Comparison of ENCODE assay signal across 35 cellular contexts in the genomic region with DNA sequence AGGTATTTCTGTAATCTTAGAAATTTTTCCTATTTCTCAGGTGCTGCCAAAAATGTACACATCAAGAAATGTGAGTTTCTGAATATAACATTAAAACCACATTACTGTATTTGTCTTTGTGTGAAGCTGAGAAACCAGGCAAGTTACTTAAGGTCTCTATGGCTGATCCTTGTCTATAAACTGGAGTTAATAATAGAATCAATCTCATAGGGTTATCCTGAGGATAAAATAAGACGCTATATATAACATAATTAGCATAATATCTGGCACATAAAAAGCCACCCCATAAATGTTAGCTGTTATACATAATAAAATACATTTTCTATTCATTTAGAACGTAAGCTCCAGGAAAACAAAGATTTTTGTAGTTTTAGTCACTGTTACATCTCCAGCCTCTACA.
"Had no signal": no experiment of that assay in that cellular context is flagged by ENCODE, and none has a peak within 500 bp of the region (broad histone marks: within the 10 kb centered on the region; RNA-seq: fewer than 3 reads in every experiment).

No MANE protein-coding gene starts in this region.

- H3K27me3 ChIP-seq: MG63 had no signal

- H3K9me3 ChIP-seq: MG63 had no signal

- H3K27ac ChIP-seq: KMS-11 had no signal

- H3K4me3 ChIP-seq: MG63 had no signal

- H3K9ac ChIP-seq: KMS-11 had no signal

- DNase-seq: Karpas-422, Kasumi-1, KG1, MG63, MM.1S, MV-4-11, NCI-H1048, NCI-H1092, NCI-H1092 treated with DMSO at 0.1 percent for 48 hours, NCI-H1105, NCI-H1105 treated with DMSO at 0.1 percent for 48 hours, NCI-H1417, NCI-H1417 treated with DMSO at 0.1 percent for 48 hours, NCI-H1436, NCI-H1436 treated with DMSO at 0.1 percent for 48 hours, NCI-H146, NCI-H1694, NCI-H1694 treated with DMSO at 0.1 percent for 48 hours, NCI-H187, NCI-H187 treated with DMSO at 0.1 percent for 48 hours, NCI-H1930, NCI-H2029, NCI-H2029 treated with DMSO at 0.1 percent for 48 hours, NCI-H2081, NCI-H2081 treated with DMSO at 0.1 percent for 48 hours, NCI-H2107, NCI-H2171, NCI-H2171 treated with DMSO at 0.1 percent for 48 hours, NCI-H2227 treated with DMSO at 0.1 percent for 48 hours, NCI-H226, NCI-H345, NCI-H446, NCI-H446 treated with DMSO at 0.1 percent for 48 hours, NCI-H510A had no signal

- H3K4me2 ChIP-seq: KMS-11 had no signal
